14 cellular contexts compared by ENCODE assay signal in genomic region chr16:88619859-88620655, GRCh38. TPM values are rescaled to one million over a fixed set of nuclear protein-coding genes. Genes with fewer than 3 reads are reported as not detected.
DNase-seq lines count a peak whose midpoint lies in the region; ATAC-seq and TF ChIP-seq lines count a peak whose summit lies in the region.
"Had no signal": no experiment of that assay in that cellular context is flagged by ENCODE, and none has a peak within 500 bp of the region (broad histone marks: within the 10 kb centered on the region; RNA-seq: fewer than 3 reads in every experiment).

No MANE protein-coding gene starts in this region.

- H3K9me3 Mint-ChIP-seq in activated naive CD4-positive, alpha-beta T cell treated with anti-CD3 and anti-CD28 coated beads, Interleukin-2, amount 50 U/mL, for 24 hours: no peaks in the 10 kb centered on the region
- H3K9me3 Mint-ChIP-seq in natural killer cell: no peaks in the 10 kb centered on the region
- H3K9me3 Mint-ChIP-seq: GM23338 had no signal

- peaks cover 54% of the 10 kb centered on the region for H3K4me1 ChIP-seq in BLaER1
- H3K4me1 ChIP-seq in right cardiac atrium (ENCODE audit: control insufficient read depth, insufficient read depth, low read length): peaks cover 10% of the 10 kb centered on the region

- DNase-seq in T-helper 22 cell (ENCODE audit: low read depth): peak; percentile 89
- DNase-seq in natural killer cell: peak; percentile 78
- no peak for DNase-seq in right cardiac atrium
- DNase-seq: NCI-H748 treated with DMSO at 0.1 percent for 48 hours had no signal

- H3K36me3 ChIP-seq in BLaER1: peaks cover 92% of the 10 kb centered on the region

- peak overlapping the region; percentile 68 for H3K27ac Mint-ChIP-seq in activated naive CD4-positive, alpha-beta T cell treated with anti-CD3 and anti-CD28 coated beads, Interleukin-2, amount 50 U/mL, for 24 hours
- H3K27ac Mint-ChIP-seq in natural killer cell: peak overlapping the region; percentile 96 to 97
- H3K27ac Mint-ChIP-seq: GM23338 had no signal

- peaks cover 6% of the 10 kb centered on the region for H3K36me3 Mint-ChIP-seq in activated naive CD4-positive, alpha-beta T cell treated with anti-CD3 and anti-CD28 coated beads, Interleukin-2, amount 50 U/mL, for 24 hours
- H3K36me3 Mint-ChIP-seq in natural killer cell: no peaks in the 10 kb centered on the region

- H3K27me3 ChIP-seq in BLaER1 (no peaks in the 10 kb centered on the region), right cardiac atrium (ENCODE audit: control insufficient read depth, insufficient read depth) (no peaks in the 10 kb centered on the region)
- H3K27me3 ChIP-seq: vagina had no signal

- ATAC-seq in natural killer cell: peak; percentile 80 to 92 (median 87)
- no peak for ATAC-seq in HG03378 (IDR thresholded peaks at IDR 0.05; ENCODE audit: unreplicated experiment)
- no peak for ATAC-seq in right cardiac atrium
- ATAC-seq in HG03521 (IDR thresholded peaks at IDR 0.05; ENCODE audit: unreplicated experiment): no peak
- no peak for ATAC-seq in HG03097 (IDR thresholded peaks at IDR 0.05; ENCODE audit: low FRiP score, unreplicated experiment)
- ATAC-seq: GM23338 had no signal

- no peak overlapping the region for H3K4me3 ChIP-seq in BLaER1
- no peak overlapping the region for H3K4me3 ChIP-seq in right cardiac atrium (ENCODE audit: low read length)
- H3K4me3 ChIP-seq: GM23338, vagina had no signal

- H3K4me3 Mint-ChIP-seq in activated naive CD4-positive, alpha-beta T cell treated with anti-CD3 and anti-CD28 coated beads, Interleukin-2, amount 50 U/mL, for 24 hours: no peak overlapping the region
- H3K4me3 Mint-ChIP-seq in natural killer cell: peak overlapping the region; percentile 77
- H3K4me3 Mint-ChIP-seq: GM23338 had no signal

- H3K9me3 ChIP-seq in BLaER1 (no peaks in the 10 kb centered on the region), right cardiac atrium (ENCODE audit: control insufficient read depth, low read length) (no peaks in the 10 kb centered on the region)
- H3K9me3 ChIP-seq: vagina had no signal

- H4K20me1 ChIP-seq in BLaER1: peaks cover 71% of the 10 kb centered on the region

- H3K9ac ChIP-seq in BLaER1: peak overlapping the region; percentile 30; the same call in 1 of the 2 replicates

- H3K4me1 Mint-ChIP-seq in activated naive CD4-positive, alpha-beta T cell treated with anti-CD3 and anti-CD28 coated beads, Interleukin-2, amount 50 U/mL, for 24 hours: peaks cover 40% of the 10 kb centered on the region
- peaks cover 29 to 51% of the 10 kb centered on the region in 2 donors for H3K4me1 Mint-ChIP-seq in natural killer cell

- intact Hi-C loops in natural killer cell (cut with micrococcal nuclease) (loop anchor here (1.0 kb wide), 6 partner anchors 13 to 164 kb away; partner anchors contain the start of genes CYBA and SNAI3), right cardiac atrium (cut with DNase I) (no loop called here)

- 88% methylated on average over 11 of the region's 11 CpGs for WGBS in right cardiac atrium

- H3K27ac ChIP-seq in BLaER1 (no peak overlapping the region), right cardiac atrium (ENCODE audit: low read length) (no peak overlapping the region)
- H3K27ac ChIP-seq: vagina, VCaP had no signal

- peak overlapping the region; percentile 15; the same call in 1 of the 2 replicates for H3K4me2 ChIP-seq in BLaER1
- H3K4me2 ChIP-seq: GM23338 had no signal

- no peaks in the 10 kb centered on the region for H3K27me3 Mint-ChIP-seq in activated naive CD4-positive, alpha-beta T cell treated with anti-CD3 and anti-CD28 coated beads, Interleukin-2, amount 50 U/mL, for 24 hours
- H3K27me3 Mint-ChIP-seq in natural killer cell (ENCODE audit: low read depth in 2 of 2): no peaks in the 10 kb centered on the region

- TF ChIP-seq CTCF in natural killer cell (IDR thresholded peaks at IDR 0.05): no peak

RNA-seq across cellular contexts. Expression of gene IL17C, which starts 18.3 kb away (rescaled TPM):
- total RNA-seq in natural killer cell (1 to 10 TPM in 2 of 3 donors, under 1 TPM in 1; 0.61 to 3.0 (median 1.2) TPM), right cardiac atrium (not detected)
- polyA plus RNA-seq in right cardiac atrium: not detected
- total RNA-seq: endothelial cell of umbilical vein, HT1080, vagina had no signal

RNA-seq across cellular contexts. Expression of gene CYBA, which starts 30.8 kb away (rescaled TPM):
- total RNA-seq in natural killer cell (1,000 to 10,000 TPM; 1,001 to 1,351 (median 1,051) TPM), right cardiac atrium (100 to 1,000 TPM in 1 of 4 donors, 10 to 100 TPM in 3; 53.9 to 101 (median 70.7) TPM)
- polyA plus RNA-seq in right cardiac atrium: 84.2 TPM

RNA-seq across cellular contexts. Expression of gene MVD, which starts 42.8 kb away (rescaled TPM):
- total RNA-seq in natural killer cell (100 to 1,000 TPM; 176 to 271 (median 185) TPM), right cardiac atrium (10 to 100 TPM; 29.8 to 32.0 (median 31.2) TPM)
- 35.9 TPM for polyA plus RNA-seq in right cardiac atrium

RNA-seq across cellular contexts. Expression of gene ZC3H18, which starts 49.9 kb away (rescaled TPM):
- total RNA-seq in natural killer cell: 100 to 1,000 TPM; 125 to 130 (median 126) TPM
- total RNA-seq in right cardiac atrium: 10 to 100 TPM; 17.5 to 25.1 (median 21.2) TPM
- 19.6 TPM for polyA plus RNA-seq in right cardiac atrium

Comparison
In these comparisons a context has a peak if more than half of its experiments do, and no peak if none do; other contexts are left out.
1. DNase-seq: peak in T-helper 22 cell (single experiment) and natural killer cell (single experiment); none in right cardiac atrium (0 of 3).
2. ATAC-seq: peak in natural killer cell (3 of 3); none in HG03378 (single experiment), right cardiac atrium (0 of 2), HG03521 (single experiment) and HG03097 (single experiment).
3. RNA of gene CYBA, which starts 30.8 kb away (total RNA-seq): 1,001 to 1,351 TPM in natural killer cell; 53.9 to 101 TPM in right cardiac atrium; every median in the first group is over 4 times any median in the second.
4. RNA of gene MVD, which starts 42.8 kb away (total RNA-seq): 176 to 271 TPM in natural killer cell; 29.8 to 32.0 TPM in right cardiac atrium; every median in the first group is over 4 times any median in the second.